Comparison of ENCODE assay signal across 8 cellular contexts in genomic region chr7:97117372-97118188, GRCh38.
DNase-seq lines count a peak whose midpoint lies in the region; ATAC-seq and FAIRE-seq lines count a peak whose summit lies in the region.

TSS of gene SDHAF3 (plus strand) at chr7:97117698. CDS start at chr7:97117724, 26 bp downstream.

- peak; percentile 98 for FAIRE-seq in GM19239 (lab: Jason Lieb, UNC)
- peak; percentile 31 for FAIRE-seq in colon (lab: Jason Lieb, UNC)

- peaks cover 28% of the 10 kb centered on the region for H3K4me1 ChIP-seq in BLaER1

- peaks cover 15% of the 10 kb centered on the region for H3K9me3 ChIP-seq in BLaER1

- peaks cover 7% of the 10 kb centered on the region; the same call in 1 of the 2 replicates for H3K27me3 ChIP-seq in BLaER1
- no peaks in the 10 kb centered on the region for H3K27me3 ChIP-seq in layer of hippocampus (ENCODE audit: control insufficient read depth, insufficient read depth, low read length)

- ATAC-seq in HG03457 (IDR thresholded peaks at IDR 0.05; ENCODE audit: unreplicated experiment), result peak; percentile 86

- no peaks in the 10 kb centered on the region for H3K36me3 ChIP-seq in BLaER1

- peak; percentile 79 for DNase-seq in GM19239 (ENCODE audit: insufficient read length, low spot score)
- peak; percentile 84 for DNase-seq in NCI-H524 treated with DMSO at 0.1 percent for 48 hours (lab: John Stamatoyannopoulos, UW)
- peak; percentile 97 to 98 for DNase-seq in activated CD4-positive, alpha-beta T cell treated with anti-CD3 and anti-CD28 coated beads for 4 hours
- peak; percentile 96 for DNase-seq in stimulated activated CD4-positive, alpha-beta T cell treated with anti-CD3 and anti-CD28 coated beads, Interleukin-1b, Interleukin-23, amount 100 ng/mL, for 4 hours (ENCODE audit: low read depth in 2 of 2)

- peak within 1 kb of the TSS; percentile 87 for H3K27ac ChIP-seq in BLaER1
- peak within 1 kb of the TSS; percentile 86 for H3K27ac ChIP-seq in layer of hippocampus (ENCODE audit: low read depth, low read length)

- peak within 1 kb of the TSS; percentile 70 for H3K4me3 ChIP-seq in BLaER1

- peak within 1 kb of the TSS; percentile 84 for H3K9ac ChIP-seq in BLaER1

- H3K4me2 ChIP-seq in BLaER1, result peak within 1 kb of the TSS; percentile 65

- H4K20me1 ChIP-seq in BLaER1, result no peaks in the 10 kb centered on the region

Comparison
In these comparisons a context has a peak if more than half of its experiments do, and no peak if none do; other contexts are left out.
1. Peak in every context shown above with its lines: DNase-seq, ATAC-seq, H3K4me3 ChIP-seq and H3K27ac ChIP-seq.